ENCODE assay signal across 24 cellular contexts in genomic region chr14:106838991-106839769, GRCh38.
"Had no signal": no experiment of that assay in that cellular context is flagged by ENCODE, and none has a peak within 500 bp of the region (broad histone marks: within the 10 kb centered on the region; RNA-seq: fewer than 3 reads in every experiment).

No MANE protein-coding gene starts in this region.

- H3K9me3 Mint-ChIP-seq: dendritic cell treated with granulocyte-macrophage colony-stimulating factor and Interleukin-4, amounts not matched to agents 40 ng/mL and 50 ng/mL, for 4 days; effector memory CD8-positive, alpha-beta T cell had no signal

- H3K27ac ChIP-seq: colonic mucosa, dorsolateral prefrontal cortex, epithelial cell of prostate, esophagus muscularis mucosa, esophagus squamous epithelium, foreskin keratinocyte, gastrocnemius medialis, gastroesophageal sphincter, heart left ventricle, heart right ventricle had no signal

- H3K4me1 ChIP-seq: esophagus muscularis mucosa, foreskin keratinocyte, gastrocnemius medialis, gastroesophageal sphincter had no signal

- H3K27ac Mint-ChIP-seq: dendritic cell treated with granulocyte-macrophage colony-stimulating factor and Interleukin-4, amounts not matched to agents 40 ng/mL and 50 ng/mL, for 4 days; effector memory CD8-positive, alpha-beta T cell; endodermal cell had no signal

- ATAC-seq: effector memory CD8-positive, alpha-beta T cell; esophagus mucosa; foreskin keratinocyte; gastrocnemius medialis; gastroesophageal sphincter; heart left ventricle; heart right ventricle had no signal

- H3K4me3 Mint-ChIP-seq: dendritic cell treated with granulocyte-macrophage colony-stimulating factor and Interleukin-4, amounts not matched to agents 40 ng/mL and 50 ng/mL, for 4 days; effector memory CD8-positive, alpha-beta T cell; endodermal cell had no signal

- H3K27me3 ChIP-seq: colonic mucosa, foreskin keratinocyte, gastrocnemius medialis had no signal

- H3K9me3 ChIP-seq: colonic mucosa, esophagus muscularis mucosa, esophagus squamous epithelium, gastrocnemius medialis, gastroesophageal sphincter, heart left ventricle, heart right ventricle had no signal

- DNase-seq: colonic mucosa; cortex of kidney; dermis blood vessel endothelial cell; dorsolateral prefrontal cortex; effector CD4-positive, alpha-beta T cell; effector CD8-positive, alpha-beta T cell; effector memory CD4-positive, alpha-beta T cell; effector memory CD8-positive, alpha-beta T cell; endodermal cell; erythroblast; esophagus squamous epithelium; foreskin fibroblast; foreskin keratinocyte; foreskin melanocyte; gastrocnemius medialis; glutamatergic neuron; head of caudate nucleus; heart left ventricle; heart right ventricle had no signal

- H3K4me3 ChIP-seq: colonic mucosa, dorsolateral prefrontal cortex, esophagus muscularis mucosa, esophagus squamous epithelium, gastrocnemius medialis, gastroesophageal sphincter, heart left ventricle, heart right ventricle had no signal

- H3K4me1 Mint-ChIP-seq: endodermal cell had no signal

- H3K36me3 ChIP-seq: colonic mucosa, esophagus muscularis mucosa, esophagus squamous epithelium, gastrocnemius medialis, gastroesophageal sphincter, heart left ventricle, heart right ventricle had no signal
